ENCODE assay signal across 1 cellular context in genomic region chr15:98654790-98655360, GRCh38.
TF ChIP-seq lines count a peak whose summit lies in the region.

No MANE protein-coding gene starts in this region.

TF ChIP-seq in HepG2, 621 proteins besides CTCF, POLR2A, EP300 and RAD21 (continued from another document and continues in another):
- TF ChIP-seq ZHX1 (CRISPR knock-in tag; IDR thresholded peaks at IDR 0.05; ENCODE audit: low read depth) (no peak), HNRNPH1 (optimal IDR thresholded peaks at IDR 0.05; ENCODE audit: low read depth, low read length) (no peak), ZNF446 (CRISPR knock-in tag; IDR thresholded peaks at IDR 0.05) (no peak), SMAD3 (CRISPR knock-in tag; IDR thresholded peaks at IDR 0.05) (no peak), MEF2D (CRISPR knock-in tag; IDR thresholded peaks at IDR 0.05) (0 out of 2 replicates have a peak, but pooled peaks have one; percentile 29), ZNF674 (CRISPR knock-in tag; IDR thresholded peaks at IDR 0.05; ENCODE audit: low read depth) (no peak), ZNF451 (CRISPR knock-in tag; IDR thresholded peaks at IDR 0.05) (no peak), NR2C2 (CRISPR knock-in tag; IDR thresholded peaks at IDR 0.05; ENCODE audit: borderline replicate concordance) (no peak), SP1 (IDR thresholded peaks at IDR 0.05) (no peak), SP1 (CRISPR knock-in tag; IDR thresholded peaks at IDR 0.05) (no peak), TGIF2 (CRISPR knock-in tag; IDR thresholded peaks at IDR 0.05) (no peak), PTBP1 (IDR thresholded peaks at IDR 0.05; ENCODE audit: low read depth, low read length, poor library complexity, severe bottlenecking) (no peak), KAT8 (CRISPR knock-in tag; IDR thresholded peaks at IDR 0.05) (0 out of 2 replicates have a peak, but pooled peaks have one; percentile 38), ARID2 (CRISPR knock-in tag; IDR thresholded peaks at IDR 0.05; ENCODE audit: borderline replicate concordance) (no peak), JDP2 (CRISPR knock-in tag; IDR thresholded peaks at IDR 0.05; ENCODE audit: borderline replicate concordance) (no peak), ZNF367 (CRISPR knock-in tag; IDR thresholded peaks at IDR 0.05; ENCODE audit: borderline replicate concordance) (no peak), PAXIP1 (CRISPR knock-in tag; conservative IDR thresholded peaks at IDR 0.05) (peak; percentile 71), ZNF704 (CRISPR knock-in tag; IDR thresholded peaks at IDR 0.05; ENCODE audit: borderline replicate concordance) (no peak), HMG20A (CRISPR knock-in tag; IDR thresholded peaks at IDR 0.05; ENCODE audit: borderline replicate concordance) (peak; percentile 48; the same call in 1 of the 2 replicates), DPF2 (CRISPR knock-in tag; IDR thresholded peaks at IDR 0.05; ENCODE audit: borderline replicate concordance, low read depth) (no peak), RELA (CRISPR knock-in tag; IDR thresholded peaks at IDR 0.05) (no peak), ZNF547 (CRISPR knock-in tag; IDR thresholded peaks at IDR 0.05) (no peak), FLYWCH1 (CRISPR knock-in tag; IDR thresholded peaks at IDR 0.05) (no peak), ZNF703 (CRISPR knock-in tag; IDR thresholded peaks at IDR 0.05; ENCODE audit: borderline replicate concordance) (no peak), ZNF274 (CRISPR knock-in tag; IDR thresholded peaks at IDR 0.05) (no peak), ZNF878 (CRISPR knock-in tag; IDR thresholded peaks at IDR 0.05) (peak; percentile 36; the same call in 1 of the 2 replicates), ZFX (CRISPR knock-in tag; IDR thresholded peaks at IDR 0.05; ENCODE audit: low read depth) (no peak), GZF1 (CRISPR knock-in tag; IDR thresholded peaks at IDR 0.05) (no peak), GATAD2A (CRISPR knock-in tag; IDR thresholded peaks at IDR 0.05) (peak; percentile 75), SAP130 (CRISPR knock-in tag; IDR thresholded peaks at IDR 0.05; ENCODE audit: low read depth) (peak; percentile 63; the same call in 1 of the 2 replicates), HMG20B (CRISPR knock-in tag; conservative IDR thresholded peaks at IDR 0.05) (peak; percentile 72), SKI (IDR thresholded peaks at IDR 0.05; ENCODE audit: partially characterized antibody) (no peak), FOSL2 (CRISPR knock-in tag; IDR thresholded peaks at IDR 0.05) (0 out of 2 replicates have a peak, but pooled peaks have one; percentile 14), BHLHE40 (IDR thresholded peaks at IDR 0.05; ENCODE audit: low read length) (no peak), ZNF256 (CRISPR knock-in tag; conservative IDR thresholded peaks at IDR 0.05) (no peak), TCF7 (IDR thresholded peaks at IDR 0.05; ENCODE audit: low read depth) (peak; percentile 43), ZNF709 (CRISPR knock-in tag; IDR thresholded peaks at IDR 0.05) (no peak), NFE2 (CRISPR knock-in tag; IDR thresholded peaks at IDR 0.05) (no peak), TSC22D2 (CRISPR knock-in tag; IDR thresholded peaks at IDR 0.05; ENCODE audit: borderline replicate concordance) (no peak), TCF12 (IDR thresholded peaks at IDR 0.05) (no peak), TCF12 (CRISPR knock-in tag; IDR thresholded peaks at IDR 0.05) (no peak)
- TF ChIP-seq, protein P1, sequence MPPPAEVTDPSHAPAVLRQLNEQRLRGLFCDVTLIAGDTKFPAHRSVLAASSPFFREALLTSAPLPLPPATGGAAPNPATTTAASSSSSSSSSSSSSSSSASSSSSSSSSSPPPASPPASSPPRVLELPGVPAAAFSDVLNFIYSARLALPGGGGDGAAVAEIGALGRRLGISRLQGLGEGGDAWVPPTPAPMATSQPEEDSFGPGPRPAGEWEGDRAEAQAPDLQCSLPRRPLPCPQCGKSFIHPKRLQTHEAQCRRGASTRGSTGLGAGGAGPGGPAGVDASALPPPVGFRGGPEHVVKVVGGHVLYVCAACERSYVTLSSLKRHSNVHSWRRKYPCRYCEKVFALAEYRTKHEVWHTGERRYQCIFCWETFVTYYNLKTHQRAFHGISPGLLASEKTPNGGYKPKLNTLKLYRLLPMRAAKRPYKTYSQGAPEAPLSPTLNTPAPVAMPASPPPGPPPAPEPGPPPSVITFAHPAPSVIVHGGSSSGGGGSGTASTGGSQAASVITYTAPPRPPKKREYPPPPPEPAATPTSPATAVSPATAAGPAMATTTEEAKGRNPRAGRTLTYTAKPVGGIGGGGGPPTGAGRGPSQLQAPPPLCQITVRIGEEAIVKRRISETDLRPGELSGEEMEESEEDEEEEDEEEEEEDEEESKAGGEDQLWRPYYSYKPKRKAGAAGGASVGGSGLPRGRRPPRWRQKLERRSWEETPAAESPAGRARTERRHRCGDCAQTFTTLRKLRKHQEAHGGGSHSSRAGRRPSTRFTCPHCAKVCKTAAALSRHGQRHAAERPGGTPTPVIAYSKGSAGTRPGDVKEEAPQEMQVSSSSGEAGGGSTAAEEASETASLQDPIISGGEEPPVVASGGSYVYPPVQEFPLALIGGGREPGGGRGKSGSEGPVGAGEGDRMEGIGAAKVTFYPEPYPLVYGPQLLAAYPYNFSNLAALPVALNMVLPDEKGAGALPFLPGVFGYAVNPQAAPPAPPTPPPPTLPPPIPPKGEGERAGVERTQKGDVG (CRISPR knock-in tag; IDR thresholded peaks at IDR 0.05; ENCODE audit: borderline replicate concordance) = no peak
- TF ChIP-seq, protein P2, sequence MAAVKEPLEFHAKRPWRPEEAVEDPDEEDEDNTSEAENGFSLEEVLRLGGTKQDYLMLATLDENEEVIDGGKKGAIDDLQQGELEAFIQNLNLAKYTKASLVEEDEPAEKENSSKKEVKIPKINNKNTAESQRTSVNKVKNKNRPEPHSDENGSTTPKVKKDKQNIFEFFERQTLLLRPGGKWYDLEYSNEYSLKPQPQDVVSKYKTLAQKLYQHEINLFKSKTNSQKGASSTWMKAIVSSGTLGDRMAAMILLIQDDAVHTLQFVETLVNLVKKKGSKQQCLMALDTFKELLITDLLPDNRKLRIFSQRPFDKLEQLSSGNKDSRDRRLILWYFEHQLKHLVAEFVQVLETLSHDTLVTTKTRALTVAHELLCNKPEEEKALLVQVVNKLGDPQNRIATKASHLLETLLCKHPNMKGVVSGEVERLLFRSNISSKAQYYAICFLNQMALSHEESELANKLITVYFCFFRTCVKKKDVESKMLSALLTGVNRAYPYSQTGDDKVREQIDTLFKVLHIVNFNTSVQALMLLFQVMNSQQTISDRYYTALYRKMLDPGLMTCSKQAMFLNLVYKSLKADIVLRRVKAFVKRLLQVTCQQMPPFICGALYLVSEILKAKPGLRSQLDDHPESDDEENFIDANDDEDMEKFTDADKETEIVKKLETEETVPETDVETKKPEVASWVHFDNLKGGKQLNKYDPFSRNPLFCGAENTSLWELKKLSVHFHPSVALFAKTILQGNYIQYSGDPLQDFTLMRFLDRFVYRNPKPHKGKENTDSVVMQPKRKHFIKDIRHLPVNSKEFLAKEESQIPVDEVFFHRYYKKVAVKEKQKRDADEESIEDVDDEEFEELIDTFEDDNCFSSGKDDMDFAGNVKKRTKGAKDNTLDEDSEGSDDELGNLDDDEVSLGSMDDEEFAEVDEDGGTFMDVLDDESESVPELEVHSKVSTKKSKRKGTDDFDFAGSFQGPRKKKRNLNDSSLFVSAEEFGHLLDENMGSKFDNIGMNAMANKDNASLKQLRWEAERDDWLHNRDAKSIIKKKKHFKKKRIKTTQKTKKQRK (IDR thresholded peaks at IDR 0.05; ENCODE audit: low read length) = no peak
- TF ChIP-seq, protein P3, sequence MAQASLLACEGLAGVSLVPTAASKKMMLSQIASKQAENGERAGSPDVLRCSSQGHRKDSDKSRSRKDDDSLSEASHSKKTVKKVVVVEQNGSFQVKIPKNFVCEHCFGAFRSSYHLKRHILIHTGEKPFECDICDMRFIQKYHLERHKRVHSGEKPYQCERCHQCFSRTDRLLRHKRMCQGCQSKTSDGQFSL (CRISPR knock-in tag; IDR thresholded peaks at IDR 0.05) = 0 out of 2 replicates have a peak, but pooled peaks have one; percentile 40
- TF ChIP-seq, protein P4, sequence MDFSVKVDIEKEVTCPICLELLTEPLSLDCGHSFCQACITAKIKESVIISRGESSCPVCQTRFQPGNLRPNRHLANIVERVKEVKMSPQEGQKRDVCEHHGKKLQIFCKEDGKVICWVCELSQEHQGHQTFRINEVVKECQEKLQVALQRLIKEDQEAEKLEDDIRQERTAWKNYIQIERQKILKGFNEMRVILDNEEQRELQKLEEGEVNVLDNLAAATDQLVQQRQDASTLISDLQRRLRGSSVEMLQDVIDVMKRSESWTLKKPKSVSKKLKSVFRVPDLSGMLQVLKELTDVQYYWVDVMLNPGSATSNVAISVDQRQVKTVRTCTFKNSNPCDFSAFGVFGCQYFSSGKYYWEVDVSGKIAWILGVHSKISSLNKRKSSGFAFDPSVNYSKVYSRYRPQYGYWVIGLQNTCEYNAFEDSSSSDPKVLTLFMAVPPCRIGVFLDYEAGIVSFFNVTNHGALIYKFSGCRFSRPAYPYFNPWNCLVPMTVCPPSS (IDR thresholded peaks at IDR 0.05) = no peak
- TF ChIP-seq, protein P5, sequence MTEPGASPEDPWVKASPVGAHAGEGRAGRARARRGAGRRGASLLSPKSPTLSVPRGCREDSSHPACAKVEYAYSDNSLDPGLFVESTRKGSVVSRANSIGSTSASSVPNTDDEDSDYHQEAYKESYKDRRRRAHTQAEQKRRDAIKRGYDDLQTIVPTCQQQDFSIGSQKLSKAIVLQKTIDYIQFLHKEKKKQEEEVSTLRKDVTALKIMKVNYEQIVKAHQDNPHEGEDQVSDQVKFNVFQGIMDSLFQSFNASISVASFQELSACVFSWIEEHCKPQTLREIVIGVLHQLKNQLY (CRISPR knock-in tag; IDR thresholded peaks at IDR 0.05) = no peak
- TF ChIP-seq, protein P6, sequence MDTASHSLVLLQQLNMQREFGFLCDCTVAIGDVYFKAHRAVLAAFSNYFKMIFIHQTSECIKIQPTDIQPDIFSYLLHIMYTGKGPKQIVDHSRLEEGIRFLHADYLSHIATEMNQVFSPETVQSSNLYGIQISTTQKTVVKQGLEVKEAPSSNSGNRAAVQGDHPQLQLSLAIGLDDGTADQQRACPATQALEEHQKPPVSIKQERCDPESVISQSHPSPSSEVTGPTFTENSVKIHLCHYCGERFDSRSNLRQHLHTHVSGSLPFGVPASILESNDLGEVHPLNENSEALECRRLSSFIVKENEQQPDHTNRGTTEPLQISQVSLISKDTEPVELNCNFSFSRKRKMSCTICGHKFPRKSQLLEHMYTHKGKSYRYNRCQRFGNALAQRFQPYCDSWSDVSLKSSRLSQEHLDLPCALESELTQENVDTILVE (CRISPR knock-in tag; IDR thresholded peaks at IDR 0.05) = no peak
